17 cellular contexts compared by ENCODE assay signal in the genomic region with DNA sequence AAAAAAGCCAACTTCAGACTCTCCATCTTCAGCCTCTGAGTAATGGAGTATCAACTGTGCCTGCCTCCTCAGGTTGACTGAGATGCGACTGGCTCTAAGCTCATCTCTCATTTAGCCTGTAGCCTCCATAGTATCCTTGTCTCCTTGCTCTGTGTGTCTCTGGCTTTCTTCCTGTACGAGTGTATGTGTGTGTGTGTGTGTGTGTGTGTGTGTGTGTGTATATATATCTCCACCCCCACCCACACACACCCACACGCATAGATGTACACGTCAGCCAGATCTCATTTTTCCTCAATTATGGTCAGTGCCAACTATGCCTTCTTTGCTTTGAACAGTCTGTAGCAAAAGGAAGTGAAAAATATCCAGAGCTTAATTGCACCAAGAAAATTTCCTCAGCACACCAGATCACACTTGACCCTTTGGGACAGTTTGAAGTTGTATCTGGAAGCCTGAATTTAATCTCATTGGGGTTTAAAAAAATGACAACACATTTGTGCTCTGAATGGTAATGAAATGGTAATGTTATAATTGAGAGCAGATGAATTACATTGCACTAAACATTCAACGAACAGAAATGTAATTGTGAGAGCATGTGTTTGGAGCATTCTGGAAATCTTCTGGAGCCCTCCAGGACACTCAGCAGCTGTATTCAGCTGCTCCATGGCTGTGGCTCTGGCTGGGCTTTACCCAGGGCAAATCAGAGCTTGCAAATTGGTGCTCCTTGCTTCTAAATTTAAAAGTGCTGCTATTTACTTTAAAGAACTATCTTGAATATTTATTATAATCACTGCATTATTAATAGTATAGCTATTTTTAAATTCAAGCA.
DNase-seq lines count a peak whose midpoint lies in the region; ATAC-seq, FAIRE-seq and TF ChIP-seq lines count a peak whose summit lies in the region.
"Had no signal": no experiment of that assay in that cellular context is flagged by ENCODE, and none has a peak within 500 bp of the region (broad histone marks: within the 10 kb centered on the region; RNA-seq: fewer than 3 reads in every experiment).

No MANE protein-coding gene starts in this region.

- H3K4me1 Mint-ChIP-seq in stimulated activated memory B cell treated with anti-CD40 and anti-IgM and Interleukin-4, amounts not matched to agents 10 μg/mL and 1 μg/mL and 100 μg/mL, for 72 hours = no peaks in the 10 kb centered on the region

- peak overlapping the region; percentile 29 for H4K8ac ChIP-seq in neuronal stem cell (ENCODE audit: low read depth, low read length)

- H3K9me3 Mint-ChIP-seq in stimulated activated memory B cell treated with anti-CD40 and anti-IgM and Interleukin-4, amounts not matched to agents 10 μg/mL and 1 μg/mL and 100 μg/mL, for 72 hours = no peaks in the 10 kb centered on the region

- H2AK5ac ChIP-seq in neuronal stem cell (ENCODE audit: low read depth, low read length) = no peak overlapping the region

- POLR2A ChIA-PET in A549 (lab: Yijun Ruan, JAX) = no interaction called here

- H3K4me3 Mint-ChIP-seq in stimulated activated memory B cell treated with anti-CD40 and anti-IgM and Interleukin-4, amounts not matched to agents 10 μg/mL and 1 μg/mL and 100 μg/mL, for 72 hours = no peak overlapping the region

- no peak overlapping the region for H3K14ac ChIP-seq in neuronal stem cell (ENCODE audit: low read length)

- no peak for TF ChIP-seq CTCF in A549 (IDR thresholded peaks at IDR 0.05)

- ATAC-seq in A549 = no peak
- ATAC-seq in stimulated activated memory B cell treated with anti-CD40 and anti-IgM and Interleukin-4, amounts not matched to agents 10 μg/mL and 1 μg/mL and 100 μg/mL, for 72 hours = no peak
- ATAC-seq: K562 had no signal

- no peak overlapping the region for H2BK5ac ChIP-seq in neuronal stem cell (ENCODE audit: low read length)

- no peaks in the 10 kb centered on the region for H3K27me3 ChIP-seq in neuronal stem cell (ENCODE audit: control insufficient read depth in 3 of 3, insufficient read depth in 3 of 3, low read depth in 1 of 3, low read length in 3 of 3)

- no peak overlapping the region for H3K18ac ChIP-seq in neuronal stem cell (ENCODE audit: low read length)

- peak; percentile 7 for FAIRE-seq in A549 (lab: Jason Lieb, UNC)
- no peak for FAIRE-seq in GM12892 (lab: Jason Lieb, UNC)
- FAIRE-seq: G401.6, K562, RCC 7860 had no signal

- H3K36me3 ChIP-seq in neuronal stem cell (replicated peaks in 1 of 2; ENCODE audit: control insufficient read depth in 2 of 2, insufficient read depth in 2 of 2, low read length in 2 of 2) = no peaks in the 10 kb centered on the region

- no peaks in the 10 kb centered on the region for H3K9me3 ChIP-seq in A549
- H3K9me3 ChIP-seq in neuronal stem cell (replicated peaks in 1 of 2; ENCODE audit: control insufficient read depth in 2 of 2, insufficient read depth in 1 of 2, low read depth in 1 of 2, low read length in 2 of 2) = no peaks in the 10 kb centered on the region

- H3K4me1 ChIP-seq in A549 = no peaks in the 10 kb centered on the region
- H3K4me1 ChIP-seq in neuronal stem cell (ENCODE audit: control insufficient read depth in 2 of 2, insufficient read depth in 1 of 2, low read depth in 1 of 2, low read length in 2 of 2) = peaks cover 0 to 1% of the 10 kb centered on the region in 2 donors

- H3K9ac ChIP-seq in neuronal stem cell (ENCODE audit: low read depth, low read length, poor library complexity) = no peak overlapping the region

- TF ChIP-seq RAD21 in A549 (conservative IDR thresholded peaks at IDR 0.05 in 1 of 2, IDR thresholded peaks at IDR 0.05 in 1 of 2) = no peak

- CTCF ChIA-PET in A549 (lab: Yijun Ruan, JAX) = interaction anchor here (0.6 to 1.3 kb wide), 2 partner anchors 12 to 64 kb away, joined by 3 read pairs; partner anchors contain the start of gene RYR3

- H3K27me3 Mint-ChIP-seq in stimulated activated memory B cell treated with anti-CD40 and anti-IgM and Interleukin-4, amounts not matched to agents 10 μg/mL and 1 μg/mL and 100 μg/mL, for 72 hours = no peaks in the 10 kb centered on the region

- no peak overlapping the region for H2BK15ac ChIP-seq in neuronal stem cell (ENCODE audit: low read length)

- DNase-seq in A549 (ENCODE audit: low read depth in 1 of 2, low spot score in 1 of 2) (no peak), EH (ENCODE audit: low read depth) (peak; percentile 1), erythroblast (lab: John Stamatoyannopoulos, UW) (no peak), neuronal stem cell (ENCODE audit: low spot score) (no peak), GM12892 (ENCODE audit: insufficient read length) (no peak), NCI-H2107 treated with DMSO at 0.1 percent for 48 hours (lab: John Stamatoyannopoulos, UW; ENCODE audit: unreplicated experiment) (no peak)
- DNase-seq: ACHN, C1 segment of cervical spinal cord, DMS79 treated with DMSO at 0.1 percent for 48 hours, HCEC 1CT, NCI-H1092 treated with DMSO at 0.1 percent for 48 hours, NCI-H2081 treated with DMSO at 0.1 percent for 48 hours, SHP77 treated with DMSO at 0.1 percent for 48 hours had no signal

- H3K36me3 Mint-ChIP-seq in stimulated activated memory B cell treated with anti-CD40 and anti-IgM and Interleukin-4, amounts not matched to agents 10 μg/mL and 1 μg/mL and 100 μg/mL, for 72 hours = no peaks in the 10 kb centered on the region

- no peak overlapping the region for H4K91ac ChIP-seq in neuronal stem cell (ENCODE audit: low read depth, low read length, poor library complexity)

- no peak overlapping the region for H2AFZ ChIP-seq in neuronal stem cell (ENCODE audit: low read length)

- WGBS in A549 (ENCODE audit: missing lambda C conversion rate) = 21% methylated on average over 5 of the region's 5 CpGs
- WGBS in neuronal stem cell (ENCODE audit: extremely low coverage in 2 of 2, insufficient read length in 2 of 2, insufficient replicate concordance in 1 of 2), 2 donors = no CpG with 5 or more reads among the region's 5 CpGs

- H3K79me1 ChIP-seq in neuronal stem cell (ENCODE audit: low read depth, low read length) = no peaks in the 10 kb centered on the region

- H3K4me2 ChIP-seq in A549 (no peak overlapping the region), neuronal stem cell (ENCODE audit: insufficient read depth, low read length, poor library complexity, severe bottlenecking) (no peak overlapping the region)

- no peak overlapping the region for H2BK12ac ChIP-seq in neuronal stem cell (ENCODE audit: low read length)

- H3K27ac ChIP-seq in A549 (no peak overlapping the region), neuronal stem cell (replicated peaks; ENCODE audit: low read length) (no peak overlapping the region)

- no peak overlapping the region for H2BK120ac ChIP-seq in neuronal stem cell (ENCODE audit: low read depth, low read length)

- TF ChIP-seq POLR2A in A549 (IDR thresholded peaks at IDR 0.05; ENCODE audit: low read length) (no peak), erythroblast (IDR thresholded peaks at IDR 0.05; ENCODE audit: low read length) (peak; percentile 12), GM12892 (IDR thresholded peaks at IDR 0.05; ENCODE audit: low read depth, low read length) (no peak)

- no peak overlapping the region for H3K27ac Mint-ChIP-seq in stimulated activated memory B cell treated with anti-CD40 and anti-IgM and Interleukin-4, amounts not matched to agents 10 μg/mL and 1 μg/mL and 100 μg/mL, for 72 hours

- no peak overlapping the region for H3K4ac ChIP-seq in neuronal stem cell (ENCODE audit: low read length)

- H3K23ac ChIP-seq in neuronal stem cell (ENCODE audit: low read depth, low read length, poor library complexity) = no peak overlapping the region

- no peak overlapping the region for H3K4me3 ChIP-seq in A549
- no peak overlapping the region for H3K4me3 ChIP-seq in neuronal stem cell (ENCODE audit: low read length in 2 of 2)
- H3K4me3 ChIP-seq: K562 had no signal

- TF ChIP-seq EP300 in A549 (IDR thresholded peaks at IDR 0.05) = no peak

TF ChIP-seq in A549, 52 proteins besides CTCF, POLR2A, EP300 and RAD21 (continues in another document):
- TF ChIP-seq EHF (CRISPR knock-in tag; IDR thresholded peaks at IDR 0.05) = no peak
- no peak for TF ChIP-seq HEYL (CRISPR knock-in tag; IDR thresholded peaks at IDR 0.05)
- TF ChIP-seq HOXB5 (CRISPR knock-in tag; IDR thresholded peaks at IDR 0.05) = no peak
- TF ChIP-seq HDAC2 (IDR thresholded peaks at IDR 0.05) = no peak
- no peak for TF ChIP-seq ZNF302 (CRISPR knock-in tag; IDR thresholded peaks at IDR 0.05)
- no peak for TF ChIP-seq ZC3H11A (IDR thresholded peaks at IDR 0.05)
- TF ChIP-seq, protein P1, sequence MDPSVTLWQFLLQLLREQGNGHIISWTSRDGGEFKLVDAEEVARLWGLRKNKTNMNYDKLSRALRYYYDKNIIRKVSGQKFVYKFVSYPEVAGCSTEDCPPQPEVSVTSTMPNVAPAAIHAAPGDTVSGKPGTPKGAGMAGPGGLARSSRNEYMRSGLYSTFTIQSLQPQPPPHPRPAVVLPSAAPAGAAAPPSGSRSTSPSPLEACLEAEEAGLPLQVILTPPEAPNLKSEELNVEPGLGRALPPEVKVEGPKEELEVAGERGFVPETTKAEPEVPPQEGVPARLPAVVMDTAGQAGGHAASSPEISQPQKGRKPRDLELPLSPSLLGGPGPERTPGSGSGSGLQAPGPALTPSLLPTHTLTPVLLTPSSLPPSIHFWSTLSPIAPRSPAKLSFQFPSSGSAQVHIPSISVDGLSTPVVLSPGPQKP (IDR thresholded peaks at IDR 0.05; ENCODE audit: low read depth, low read length) = no peak
- TF ChIP-seq REST (IDR thresholded peaks at IDR 0.05) = no peak
